In genomic region chr4:61374612-61374920, GRCh38 we compare ENCODE assay signal across 14 cellular contexts.
DNase-seq lines count a peak whose midpoint lies in the region; ATAC-seq and TF ChIP-seq lines count a peak whose summit lies in the region.
"Had no signal": no experiment of that assay in that cellular context is flagged by ENCODE, and none has a peak within 500 bp of the region (broad histone marks: within the 10 kb centered on the region; RNA-seq: fewer than 3 reads in every experiment).

No MANE protein-coding gene starts in this region.

- no peak overlapping the region for H4K91ac ChIP-seq in IMR-90 (ENCODE audit: insufficient read depth, low read depth, low read length)

- H3K18ac ChIP-seq in IMR-90 (ENCODE audit: low read depth, low read length) = no peak overlapping the region

- H3K4ac ChIP-seq in IMR-90 (ENCODE audit: low read depth, low read length) = no peak overlapping the region

- ATAC-seq in IMR-90 (ENCODE audit: low read depth) (no peak), HG02884 (IDR thresholded peaks at IDR 0.05; ENCODE audit: unreplicated experiment) (no peak), GM21381 (IDR thresholded peaks at IDR 0.05; ENCODE audit: unreplicated experiment) (no peak)
- ATAC-seq: activated naive CD8-positive, alpha-beta T cell treated with anti-CD3 and anti-CD28 coated beads, Interleukin-2, amount 50 U/mL, for 24 hours; HCT116; left colon; T-cell had no signal

- H3K4me3 ChIP-seq in IMR-90 (ENCODE audit: insufficient read depth, low read depth, low read length) = no peak overlapping the region
- H3K4me3 ChIP-seq in SK-N-MC = no peak overlapping the region
- H3K4me3 ChIP-seq in fibroblast of the aortic adventitia (ENCODE audit: low read depth, low read length) = no peak overlapping the region

- H3K27ac Mint-ChIP-seq in progenitor cell of endocrine pancreas = peak overlapping the region; percentile 57
- H3K27ac Mint-ChIP-seq: activated naive CD8-positive, alpha-beta T cell treated with anti-CD3 and anti-CD28 coated beads, Interleukin-2, amount 50 U/mL, for 24 hours; T-cell had no signal

- intact Hi-C loops in IMR-90 (cut with micrococcal nuclease) = no loop called here

- TF ChIP-seq CTCF in IMR-90 (conservative IDR thresholded peaks at IDR 0.05; ENCODE audit: low read depth, low read length) (no peak), fibroblast of the aortic adventitia (IDR thresholded peaks at IDR 0.05; ENCODE audit: insufficient read depth, low read length) (no peak), progenitor cell of endocrine pancreas (IDR thresholded peaks at IDR 0.05; ENCODE audit: unreplicated experiment) (no peak)

- no peaks in the 10 kb centered on the region for H3K4me1 ChIP-seq in IMR-90 (ENCODE audit: control insufficient read depth, insufficient read depth, low read length)

- DNase-seq in IMR-90 (peak; percentile 0), SK-N-MC (ENCODE audit: low read depth, low spot score) (no peak), fibroblast of the aortic adventitia (ENCODE audit: low read depth) (peak; percentile 67), progenitor cell of endocrine pancreas (ENCODE audit: low spot score, unreplicated experiment) (no peak)
- DNase-seq in activated T-cell treated with anti-CD3 and anti-CD28 coated beads, Interleukin-2, amount 50 U/mL, for 1 hour = no peak
- DNase-seq: activated CD4-positive, alpha-beta T cell treated with anti-CD3 and anti-CD28 coated beads for 1 hour; activated naive CD8-positive, alpha-beta T cell treated with anti-CD3 and anti-CD28 coated beads, Interleukin-2, amount 50 U/mL, for 24 hours; activated T-cell treated with anti-CD3 and anti-CD28 coated beads for 4 hours; foreskin melanocyte; left colon; T-cell had no signal

- H3K27me3 Mint-ChIP-seq in progenitor cell of endocrine pancreas = no peaks in the 10 kb centered on the region
- H3K27me3 Mint-ChIP-seq: activated naive CD8-positive, alpha-beta T cell treated with anti-CD3 and anti-CD28 coated beads, Interleukin-2, amount 50 U/mL, for 24 hours; T-cell had no signal

- no peak overlapping the region for H2AFZ ChIP-seq in IMR-90 (replicated peaks; ENCODE audit: low read length, poor library complexity)

- BruUV-seq in IMR-90 (replicated peaks; lab: Mats Ljungman, UMichigan) = no TSS peak

- H2BK5ac ChIP-seq in IMR-90 (ENCODE audit: low read depth, low read length, poor library complexity, severe bottlenecking) = no peak overlapping the region

- H2BK20ac ChIP-seq in IMR-90 (ENCODE audit: low read depth, low read length) = no peak overlapping the region

- peaks cover 2% of the 10 kb centered on the region for H3K36me3 Mint-ChIP-seq in progenitor cell of endocrine pancreas (ENCODE audit: insufficient read depth)
- H3K36me3 Mint-ChIP-seq: T-cell had no signal

- no peak overlapping the region for H2AK5ac ChIP-seq in IMR-90 (ENCODE audit: low read depth, low read length)

- H3K9me3 Mint-ChIP-seq in progenitor cell of endocrine pancreas (ENCODE audit: low read depth) = peaks cover 15% of the 10 kb centered on the region

- POLR2A ChIA-PET in IMR-90 (lab: Charles Lee; ENCODE audit: unreplicated experiment) = no interaction called here

- no peak overlapping the region for H3K9ac ChIP-seq in IMR-90 (ENCODE audit: low read depth, low read length)
- H3K9ac ChIP-seq in SK-N-MC (ENCODE audit: insufficient read length) = peak overlapping the region; percentile 43

- H2BK120ac ChIP-seq in IMR-90 (ENCODE audit: low read depth, low read length) = no peak overlapping the region

- no peak for TF ChIP-seq POLR2A in IMR-90 (IDR thresholded peaks at IDR 0.05; ENCODE audit: low read depth, low read length)

- no peak for TF ChIP-seq RAD21 in IMR-90 (IDR thresholded peaks at IDR 0.05; ENCODE audit: low read length)

- H3K9me3 ChIP-seq in IMR-90 (ENCODE audit: control insufficient read depth, insufficient read depth, low read length) (no peaks in the 10 kb centered on the region), SK-N-MC (ENCODE audit: low read depth, low read length) (no peaks in the 10 kb centered on the region)

- no peak overlapping the region for H3K4me2 ChIP-seq in IMR-90 (ENCODE audit: low read depth, low read length)

- H3K23ac ChIP-seq in IMR-90 (ENCODE audit: low read depth, low read length) = no peak overlapping the region

- H4K5ac ChIP-seq in IMR-90 (ENCODE audit: low read depth, low read length) = no peak overlapping the region

- peaks cover 5% of the 10 kb centered on the region for H3K4me1 Mint-ChIP-seq in progenitor cell of endocrine pancreas (ENCODE audit: low read depth)
- H3K4me1 Mint-ChIP-seq: activated naive CD8-positive, alpha-beta T cell treated with anti-CD3 and anti-CD28 coated beads, Interleukin-2, amount 50 U/mL, for 24 hours; T-cell had no signal

- no peak overlapping the region for H2AK9ac ChIP-seq in IMR-90 (replicated peaks; ENCODE audit: low read depth, low read length, poor library complexity)

- no peak overlapping the region for H4K8ac ChIP-seq in IMR-90 (ENCODE audit: low read depth in 2 of 2, low read length in 2 of 2)

- CTCF ChIA-PET in IMR-90 (lab: Yijun Ruan, JAX) = no interaction called here

- H3K27me3 ChIP-seq in IMR-90 (ENCODE audit: control insufficient read depth, insufficient read depth, low read length) = no peaks in the 10 kb centered on the region

- H3K14ac ChIP-seq in IMR-90 (replicated peaks; ENCODE audit: low read depth, low read length) = no peak overlapping the region

- no peak overlapping the region for H3K27ac ChIP-seq in IMR-90 (ENCODE audit: insufficient read depth, low read length)
- H3K27ac ChIP-seq in SK-N-MC = peak overlapping the region; percentile 50; the same call in 1 of the 2 replicates

- H3K9me1 ChIP-seq in IMR-90 (ENCODE audit: insufficient read depth, low read length) = no peaks in the 10 kb centered on the region

- H3K36me3 ChIP-seq in IMR-90 (ENCODE audit: control insufficient read depth, insufficient read depth, low read length) = no peaks in the 10 kb centered on the region
- H3K36me3 ChIP-seq in SK-N-MC (ENCODE audit: insufficient read depth, low read length) = no peaks in the 10 kb centered on the region

- no peak overlapping the region for H2BK15ac ChIP-seq in IMR-90 (ENCODE audit: low read depth, low read length)

- no peak overlapping the region for H3K4me3 Mint-ChIP-seq in progenitor cell of endocrine pancreas (ENCODE audit: low read depth)
- H3K4me3 Mint-ChIP-seq: activated naive CD8-positive, alpha-beta T cell treated with anti-CD3 and anti-CD28 coated beads, Interleukin-2, amount 50 U/mL, for 24 hours; T-cell had no signal

- no peak overlapping the region for H3K56ac ChIP-seq in IMR-90 (ENCODE audit: extremely low read depth, insufficient read depth, low read length)

- no peaks in the 10 kb centered on the region for H3K79me1 ChIP-seq in IMR-90 (ENCODE audit: low read depth in 1 of 2, low read length in 2 of 2)

- no peaks in the 10 kb centered on the region for H4K20me1 ChIP-seq in IMR-90 (ENCODE audit: insufficient read depth, low read length)

- in situ Hi-C loops in IMR-90 (cut with MboI; ENCODE audit: low sequenced_read_pairs) = no loop called here

- dilution Hi-C loops in IMR-90 (cut with HindIII; ENCODE audit: low sequenced_read_pairs, unreplicated experiment) = no loop called here

TF ChIP-seq in IMR-90, 13 proteins besides CTCF, POLR2A, EP300 and RAD21:
- TF ChIP-seq FOS (IDR thresholded peaks at IDR 0.05; ENCODE audit: low read depth, low read length) = no peak
- TF ChIP-seq RCOR1 (IDR thresholded peaks at IDR 0.05; ENCODE audit: insufficient replicate concordance, low read length) = no peak
- TF ChIP-seq CHD1 (IDR thresholded peaks at IDR 0.05; ENCODE audit: low read depth, low read length) = no peak
- no peak for TF ChIP-seq MAZ (IDR thresholded peaks at IDR 0.05; ENCODE audit: borderline replicate concordance, low read depth, low read length)
- TF ChIP-seq USF2 (IDR thresholded peaks at IDR 0.05; ENCODE audit: low read depth, low read length) = no peak
- TF ChIP-seq RFX5 (IDR thresholded peaks at IDR 0.05; ENCODE audit: low read depth, low read length) = no peak
- no peak for TF ChIP-seq ELK1 (IDR thresholded peaks at IDR 0.05; ENCODE audit: borderline replicate concordance, low read depth, low read length)
- no peak for TF ChIP-seq NFE2L2 (IDR thresholded peaks at IDR 0.05; ENCODE audit: low read depth, low read length)
- TF ChIP-seq SMC3 (IDR thresholded peaks at IDR 0.05; ENCODE audit: low read depth, low read length) = no peak
- no peak for TF ChIP-seq BHLHE40 (IDR thresholded peaks at IDR 0.05; ENCODE audit: low read depth, low read length)
- TF ChIP-seq CEBPB (IDR thresholded peaks at IDR 0.05; ENCODE audit: low read depth, low read length) = no peak

Comparison
In these comparisons a context has a peak if more than half of its experiments do, and no peak if none do; other contexts are left out.
1. DNase-seq: peak in IMR-90 (single experiment) and fibroblast of the aortic adventitia (single experiment); none in SK-N-MC (single experiment), progenitor cell of endocrine pancreas (single experiment) and activated T-cell treated with anti-CD3 and anti-CD28 coated beads, Interleukin-2, amount 50 U/mL, for 1 hour (single experiment).